1 cellular context compared by ENCODE assay signal in genomic region chr11:131918663-131919062, GRCh38.
TF ChIP-seq lines count a peak whose summit lies in the region.

No MANE protein-coding gene starts in this region.

TF ChIP-seq in IMR-90, 13 proteins besides CTCF, POLR2A, EP300 and RAD21:
- no peak for TF ChIP-seq USF2 (IDR thresholded peaks at IDR 0.05; ENCODE audit: low read depth, low read length)
- no peak for TF ChIP-seq CEBPB (IDR thresholded peaks at IDR 0.05; ENCODE audit: low read depth, low read length)
- TF ChIP-seq CHD1 (IDR thresholded peaks at IDR 0.05; ENCODE audit: low read depth, low read length): no peak
- no peak for TF ChIP-seq ELK1 (IDR thresholded peaks at IDR 0.05; ENCODE audit: borderline replicate concordance, low read depth, low read length)
- TF ChIP-seq BHLHE40 (IDR thresholded peaks at IDR 0.05; ENCODE audit: low read depth, low read length): no peak
- no peak for TF ChIP-seq NFE2L2 (IDR thresholded peaks at IDR 0.05; ENCODE audit: low read depth, low read length)
